Comparison of ENCODE assay signal across 19 cellular contexts in the genomic region with DNA sequence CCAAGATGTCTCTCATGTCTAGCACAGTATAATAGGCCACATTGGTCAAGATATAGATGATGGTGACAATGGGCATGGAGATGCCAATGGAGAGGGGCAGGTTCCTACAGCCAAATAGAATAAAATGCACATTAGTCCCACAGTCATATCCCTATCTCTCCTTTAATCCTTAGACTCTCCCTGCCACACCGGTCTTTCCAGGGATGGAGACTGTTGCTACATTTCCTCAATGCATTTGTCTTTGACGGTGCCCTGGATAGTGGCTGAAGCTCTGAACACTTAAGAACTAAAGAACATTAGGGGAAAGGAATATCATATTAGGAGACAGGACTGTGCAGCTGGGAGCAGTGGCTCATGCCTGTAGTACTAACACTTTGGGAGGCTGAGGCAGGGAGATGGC.
"Had no signal": no experiment of that assay in that cellular context is flagged by ENCODE, and none has a peak within 500 bp of the region (broad histone marks: within the 10 kb centered on the region; RNA-seq: fewer than 3 reads in every experiment).

No MANE protein-coding gene starts in this region.

- H3K9ac ChIP-seq: SK-N-SH had no signal

- H3K4me3 ChIP-seq: MG63 had no signal

- H3K27ac ChIP-seq: HL-60 had no signal

- H3K9me3 ChIP-seq: MG63, SK-N-SH had no signal

- H3K27me3 ChIP-seq: MG63 had no signal

- H3K4me2 ChIP-seq: SK-N-SH had no signal

- DNase-seq: KBM-7, MG63, NCI-H1092, NCI-H1105 treated with DMSO at 0.1 percent for 48 hours, NCI-H1417 treated with DMSO at 0.1 percent for 48 hours, NCI-H146, NCI-H1694 treated with DMSO at 0.1 percent for 48 hours, NCI-H1930, NCI-H2081, NCI-H2107, NCI-H2227 treated with DMSO at 0.1 percent for 48 hours, NCI-H510A, NCI-H524 treated with DMSO at 0.1 percent for 48 hours, NCI-H69, NCI-H774, RPMI8226, SHP77, SK-N-SH had no signal
